Comparison of ENCODE assay signal across 18 cellular contexts in genomic region chrX:96907888-96908287, GRCh38. TPM values are rescaled to one million over a fixed set of nuclear protein-coding genes. Genes with fewer than 3 reads are reported as not detected.
A peak's percentile ranks its signal among the peaks of the same experiment; 100 is the strongest.
DNase-seq lines count a peak whose midpoint lies in the region; ATAC-seq and TF ChIP-seq lines count a peak whose summit lies in the region.
"Had no signal": no experiment of that assay in that cellular context is flagged by ENCODE, and none has a peak within 500 bp of the region (broad histone marks: within the 10 kb centered on the region; RNA-seq: fewer than 3 reads in every experiment).

No MANE protein-coding gene starts in this region.

- H3K9me3 ChIP-seq in aorta (ENCODE audit: control insufficient read depth, low read length), result no peaks in the 10 kb centered on the region
- H3K9me3 ChIP-seq: BE2C; BLaER1 treated with 17β-estradiol and CSF1 and Interleukin-3, amounts not matched to agents 10 nM and 100 nM; HAP-1 had no signal

- peak; percentile 29 for DNase-seq in DMS 273 (lab: John Stamatoyannopoulos, UW; ENCODE audit: unreplicated experiment)
- DNase-seq in DMS 273 treated with DMSO at 0.1 percent for 48 hours (lab: John Stamatoyannopoulos, UW), result no peak
- DNase-seq in fibroblast of the aortic adventitia (ENCODE audit: low read depth), result peak; percentile 65
- DNase-seq in aorta, result no peak
- DNase-seq in NK-92 treated with Interleukin-12 subunit alpha and Interleukin-12 subunit beta, amount 100 ng/mL, for 24 hours (lab: John Stamatoyannopoulos, UW), result no peak
- no peak for DNase-seq in foreskin fibroblast
- DNase-seq: ACHN; AML-193; BE2C; CD4-positive, alpha-beta T cell; CD8-positive, alpha-beta memory T cell; DMS153; DND-41; GOT3; HFFc6 had no signal

- TF ChIP-seq CTCF in fibroblast of the aortic adventitia (IDR thresholded peaks at IDR 0.05; ENCODE audit: insufficient read depth, low read length), result no peak
- no peak for TF ChIP-seq CTCF in foreskin fibroblast (IDR thresholded peaks at IDR 0.05; ENCODE audit: low read depth, low read length)

- H3K4me1 ChIP-seq in aorta (ENCODE audit: control insufficient read depth in 1 of 2, insufficient read depth in 2 of 2, low read length in 2 of 2), result no peaks in the 10 kb centered on the region
- H3K4me1 ChIP-seq: BE2C; BLaER1 treated with 17β-estradiol and CSF1 and Interleukin-3, amounts not matched to agents 10 nM and 100 nM; HAP-1 had no signal

- no peak overlapping the region for H3K27ac ChIP-seq in aorta (ENCODE audit: low read depth in 1 of 2, low read length in 2 of 2)
- H3K27ac ChIP-seq: 22Rv1; BLaER1 treated with 17β-estradiol and CSF1 and Interleukin-3, amounts not matched to agents 10 nM and 100 nM had no signal

- ATAC-seq in aorta (ENCODE audit: low FRiP score), result peak; percentile 50

- no peaks in the 10 kb centered on the region for H3K36me3 ChIP-seq in aorta (ENCODE audit: control insufficient read depth in 1 of 2, insufficient read depth in 2 of 2, low read length in 1 of 2)
- H3K36me3 ChIP-seq: BE2C, HAP-1 had no signal

- intact Hi-C loops in aorta (cut with DNase I), result no loop called here

- WGBS in aorta, 2 donors, result 8 to 20% methylated on average over 2 of the region's 2 CpGs

- no peaks in the 10 kb centered on the region for H3K27me3 ChIP-seq in aorta (ENCODE audit: control insufficient read depth in 1 of 2, insufficient read depth in 2 of 2, low read length in 1 of 2)
- H3K27me3 ChIP-seq: BE2C had no signal

- H3K4me3 ChIP-seq in fibroblast of the aortic adventitia (ENCODE audit: low read depth, low read length), result no peak overlapping the region
- no peak overlapping the region for H3K4me3 ChIP-seq in aorta (ENCODE audit: low read length in 2 of 2)
- H3K4me3 ChIP-seq in foreskin fibroblast (ENCODE audit: low read depth in 1 of 2, low read length in 2 of 2), result no peak overlapping the region
- H3K4me3 ChIP-seq: BLaER1 treated with 17β-estradiol and CSF1 and Interleukin-3, amounts not matched to agents 10 nM and 100 nM; HAP-1 had no signal

RNA-seq across cellular contexts. Expression of gene RPA4, which starts 24.2 kb away (rescaled TPM):
- total RNA-seq in fibroblast of the aortic adventitia (ENCODE audit: low replicate concordance) (0.33 and 1.4 TPM in 2 replicates), aorta (1 to 10 TPM; 2.1 to 3.0 TPM)
- under 1 TPM in 1 of 2 donors, not detected in 1; 0.23 TPM for polyA plus RNA-seq in aorta
- polyA plus RNA-seq: CD8-positive, alpha-beta memory T cell had no signal

Comparison
In these comparisons a context has a peak if more than half of its experiments do, and no peak if none do; other contexts are left out.
1. DNase-seq: peak in DMS 273 (single experiment) and fibroblast of the aortic adventitia (single experiment); none in DMS 273 treated with DMSO at 0.1 percent for 48 hours (single experiment), aorta (0 of 2), NK-92 treated with Interleukin-12 subunit alpha and Interleukin-12 subunit beta, amount 100 ng/mL, for 24 hours (single experiment) and foreskin fibroblast (0 of 2).